Comparison of ENCODE assay signal across 19 cellular contexts in the genomic region with DNA sequence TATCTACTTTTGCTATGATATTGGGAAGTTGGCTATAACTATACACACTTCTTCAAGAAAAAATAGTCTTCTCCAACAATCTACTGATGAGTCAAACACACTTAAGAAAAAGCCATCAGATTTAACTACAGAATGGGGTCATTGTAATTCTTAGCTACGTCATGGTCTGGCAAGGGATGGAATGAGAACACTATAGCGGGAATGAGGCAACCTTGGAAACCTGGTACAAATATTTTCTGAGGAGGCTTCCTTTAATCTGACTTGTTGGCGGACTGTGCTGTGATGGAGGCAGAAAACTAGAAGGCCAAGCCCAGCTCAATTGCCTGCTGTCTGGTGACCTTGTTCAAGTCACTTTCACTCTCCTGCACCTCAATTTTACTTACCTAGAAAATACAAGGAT.
DNase-seq lines count a peak whose midpoint lies in the region; ATAC-seq and TF ChIP-seq lines count a peak whose summit lies in the region.
"Had no signal": no experiment of that assay in that cellular context is flagged by ENCODE, and none has a peak within 500 bp of the region (broad histone marks: within the 10 kb centered on the region; RNA-seq: fewer than 3 reads in every experiment).

No MANE protein-coding gene starts in this region.

- no peak overlapping the region for H2AFZ ChIP-seq in mesenchymal stem cell (ENCODE audit: low read depth, low read length)

- no peak overlapping the region for H2BK12ac ChIP-seq in mesenchymal stem cell (ENCODE audit: low read length in 2 of 2)

- peak; percentile 2 for DNase-seq in AG04449 (ENCODE audit: low read depth, low spot score)
- peak; percentile 42 for DNase-seq in RPMI7951 (ENCODE audit: low read depth)
- peak; percentile 52 to 81 for DNase-seq in cardiac fibroblast (ENCODE audit: low read depth in 2 of 2)
- peak; percentile 50 for DNase-seq in mesenchymal stem cell
- no peak for DNase-seq in activated CD8-positive, alpha-beta memory T cell treated with anti-CD3 and anti-CD28 coated beads for 24 hours
- no peak for DNase-seq in NCI-H146 treated with DMSO at 0.1 percent for 48 hours (lab: John Stamatoyannopoulos, UW; ENCODE audit: unreplicated experiment)
- DNase-seq in CD4-positive, alpha-beta T cell, result no peak
- no peak for DNase-seq in activated CD4-positive, alpha-beta T cell treated with anti-CD3 and anti-CD28 coated beads for 36 hours
- DNase-seq: CD8-positive, alpha-beta memory T cell; DMS79 treated with DMSO at 0.1 percent for 48 hours; GDM1; HCEC 1CT; KBM-7; NCI-H1048; NCI-H526 treated with DMSO at 0.1 percent for 48 hours; NK-92 treated with Interleukin-12 subunit alpha and Interleukin-12 subunit beta, amount 100 ng/mL, for 24 hours; SHP77 treated with DMSO at 0.1 percent for 48 hours had no signal

- ATAC-seq in CD4-positive, alpha-beta T cell (ENCODE audit: poor library complexity), result no peak
- ATAC-seq in activated CD4-positive, alpha-beta T cell treated with anti-CD3 and anti-CD28 coated beads for 36 hours, result no peak

- H2BK15ac ChIP-seq in mesenchymal stem cell (ENCODE audit: low read depth, poor library complexity, severe bottlenecking), result no peak overlapping the region

- H3K14ac ChIP-seq in mesenchymal stem cell (ENCODE audit: low read length in 2 of 2), result no peak overlapping the region

- H3K27ac ChIP-seq in mesenchymal stem cell (ENCODE audit: low read length, poor library complexity, severe bottlenecking), result no peak overlapping the region
- H3K27ac ChIP-seq in CD4-positive, alpha-beta T cell (ENCODE audit: low read depth, low read length), result no peak overlapping the region
- H3K27ac ChIP-seq: BLaER1 had no signal

- no peaks in the 10 kb centered on the region for H3K4me1 Mint-ChIP-seq in CD4-positive, alpha-beta T cell (ENCODE audit: low read depth)
- no peaks in the 10 kb centered on the region for H3K4me1 Mint-ChIP-seq in activated CD4-positive, alpha-beta T cell treated with anti-CD3 and anti-CD28 coated beads for 36 hours
- H3K4me1 Mint-ChIP-seq: CD8-positive, alpha-beta memory T cell had no signal

- CTCF ChIA-PET in AG04449 (lab: Yijun Ruan, JAX), result interaction anchor here (1.0 to 2.9 kb wide), 2 partner anchors 53 to 56 kb away, joined by 3 to 11 read pairs; no protein-coding TSS in a partner anchor
- CTCF ChIA-PET in CD4-positive, alpha-beta T cell (lab: Charles Lee), result no interaction called here
- CTCF ChIA-PET in activated CD4-positive, alpha-beta T cell treated with anti-CD3 and anti-CD28 coated beads for 36 hours (lab: Charles Lee), result interaction anchor here (1.8 kb wide), 1 partner anchor 11 kb away, joined by 5 read pairs; no protein-coding TSS in a partner anchor

- TF ChIP-seq CTCF in AG04449 (IDR thresholded peaks at IDR 0.05; ENCODE audit: insufficient read depth, low read length, missing control alignments), result no peak
- no peak for TF ChIP-seq CTCF in cardiac fibroblast (IDR thresholded peaks at IDR 0.05; ENCODE audit: low read depth, low read length)
- no peak for TF ChIP-seq CTCF in CD4-positive, alpha-beta T cell (IDR thresholded peaks at IDR 0.05)

- no peaks in the 10 kb centered on the region for H3K36me3 Mint-ChIP-seq in CD4-positive, alpha-beta T cell (ENCODE audit: low read depth)
- H3K36me3 Mint-ChIP-seq in activated CD4-positive, alpha-beta T cell treated with anti-CD3 and anti-CD28 coated beads for 36 hours (ENCODE audit: low read depth), result no peaks in the 10 kb centered on the region
- H3K36me3 Mint-ChIP-seq: CD8-positive, alpha-beta memory T cell had no signal

- no peaks in the 10 kb centered on the region for H3K27me3 Mint-ChIP-seq in CD4-positive, alpha-beta T cell
- no peaks in the 10 kb centered on the region for H3K27me3 Mint-ChIP-seq in activated CD4-positive, alpha-beta T cell treated with anti-CD3 and anti-CD28 coated beads for 36 hours
- H3K27me3 Mint-ChIP-seq: CD8-positive, alpha-beta memory T cell had no signal

- H3K36me3 ChIP-seq in mesenchymal stem cell (ENCODE audit: control insufficient read depth in 1 of 2, insufficient read depth in 2 of 2, low read depth in 1 of 2, low read length in 2 of 2), result no peaks in the 10 kb centered on the region
- H3K36me3 ChIP-seq: BLaER1 had no signal

- H2BK120ac ChIP-seq in mesenchymal stem cell (ENCODE audit: low read depth, low read length), result no peak overlapping the region

- POLR2A ChIA-PET in AG04449 (lab: Yijun Ruan, JAX), result interaction anchor here (0.7 kb wide), 1 partner anchor 528 kb away, joined by 3 read pairs; no protein-coding TSS in a partner anchor
- POLR2A ChIA-PET in CD4-positive, alpha-beta T cell (lab: Charles Lee), result no interaction called here
- POLR2A ChIA-PET in activated CD4-positive, alpha-beta T cell treated with anti-CD3 and anti-CD28 coated beads for 36 hours (lab: Charles Lee), result no interaction called here

- H3K4me1 ChIP-seq in mesenchymal stem cell (ENCODE audit: control insufficient read depth, insufficient read depth, low read depth, low read length), result peaks cover 8% of the 10 kb centered on the region

- no peak overlapping the region for H4K8ac ChIP-seq in mesenchymal stem cell (ENCODE audit: low read length)

- no peaks in the 10 kb centered on the region for H3K79me1 ChIP-seq in mesenchymal stem cell (replicated peaks; ENCODE audit: low read length, poor library complexity, severe bottlenecking)

- peaks cover 0 to 1% of the 10 kb centered on the region in 2 experiments for H3K27me3 ChIP-seq in mesenchymal stem cell (ENCODE audit: control insufficient read depth in 1 of 2, insufficient read depth in 1 of 2, low read length in 2 of 2)
- H3K27me3 ChIP-seq in CD4-positive, alpha-beta T cell (ENCODE audit: control insufficient read depth, insufficient read depth, low read length), result no peaks in the 10 kb centered on the region
- H3K27me3 ChIP-seq: BLaER1 had no signal

- H3K4ac ChIP-seq in mesenchymal stem cell (ENCODE audit: low read depth in 1 of 2, low read length in 2 of 2), result no peak overlapping the region

- intact Hi-C loops in CD4-positive, alpha-beta T cell (cut with DNase I, micrococcal nuclease), result no loop called here
- intact Hi-C loops in activated CD4-positive, alpha-beta T cell treated with anti-CD3 and anti-CD28 coated beads for 36 hours (cut with DNase I, micrococcal nuclease), result no loop called here

- H3K9me3 Mint-ChIP-seq in CD4-positive, alpha-beta T cell, result peaks cover 11% of the 10 kb centered on the region
- peaks cover 12% of the 10 kb centered on the region for H3K9me3 Mint-ChIP-seq in activated CD4-positive, alpha-beta T cell treated with anti-CD3 and anti-CD28 coated beads for 36 hours (ENCODE audit: low read depth)

- H3K4me3 ChIP-seq in AG04449 (ENCODE audit: low read depth, low read length) (no peak overlapping the region), cardiac fibroblast (replicated peaks in 1 of 2; ENCODE audit: low read depth in 2 of 2, low read length in 2 of 2) (no peak overlapping the region), mesenchymal stem cell (ENCODE audit: insufficient read depth in 1 of 2, low read depth in 1 of 2, low read length in 2 of 2) (no peak overlapping the region)
- H3K4me3 ChIP-seq: BLaER1, GM12878 had no signal

- H3K9me3 ChIP-seq in mesenchymal stem cell (ENCODE audit: control insufficient read depth, low read length), result peaks cover 13% of the 10 kb centered on the region
- H3K9me3 ChIP-seq in CD4-positive, alpha-beta T cell (ENCODE audit: control insufficient read depth, low read length), result no peaks in the 10 kb centered on the region
- H3K9me3 ChIP-seq: BLaER1 had no signal

- no peak overlapping the region for H3K23ac ChIP-seq in mesenchymal stem cell (ENCODE audit: low read length in 2 of 2)

- H2AK5ac ChIP-seq in mesenchymal stem cell (ENCODE audit: low read length, severe bottlenecking), result peak overlapping the region; percentile 56

- WGBS in mesenchymal stem cell, result 96% methylated on average over 3 of the region's 3 CpGs

- H2BK5ac ChIP-seq in mesenchymal stem cell (ENCODE audit: low read depth, low read length, poor library complexity, severe bottlenecking), result no peak overlapping the region

- H4K91ac ChIP-seq in mesenchymal stem cell (ENCODE audit: low read length), result no peak overlapping the region

- no peak overlapping the region for H3K27ac Mint-ChIP-seq in CD4-positive, alpha-beta T cell
- no peak overlapping the region for H3K27ac Mint-ChIP-seq in activated CD4-positive, alpha-beta T cell treated with anti-CD3 and anti-CD28 coated beads for 36 hours
- H3K27ac Mint-ChIP-seq: CD8-positive, alpha-beta memory T cell had no signal

- no peak overlapping the region for H3K9ac ChIP-seq in mesenchymal stem cell (ENCODE audit: low read length)
- H3K9ac ChIP-seq: BLaER1 had no signal

- no peak overlapping the region for H3K18ac ChIP-seq in mesenchymal stem cell (ENCODE audit: low read depth in 1 of 2, low read length in 2 of 2)

- no peak overlapping the region for H3K4me2 ChIP-seq in mesenchymal stem cell (ENCODE audit: low read length, poor library complexity, severe bottlenecking)
- H3K4me2 ChIP-seq: BLaER1 had no signal

- H3K4me3 Mint-ChIP-seq in CD4-positive, alpha-beta T cell, result no peak overlapping the region
- H3K4me3 Mint-ChIP-seq in activated CD4-positive, alpha-beta T cell treated with anti-CD3 and anti-CD28 coated beads for 36 hours, result no peak overlapping the region
- H3K4me3 Mint-ChIP-seq: CD8-positive, alpha-beta memory T cell had no signal

Comparison
In these comparisons a context has a peak if more than half of its experiments do, and no peak if none do; other contexts are left out.
1. DNase-seq: peak in AG04449 (single experiment), RPMI7951 (single experiment), cardiac fibroblast (2 of 2) and mesenchymal stem cell (single experiment); none in activated CD8-positive, alpha-beta memory T cell treated with anti-CD3 and anti-CD28 coated beads for 24 hours (single experiment), NCI-H146 treated with DMSO at 0.1 percent for 48 hours (single experiment), CD4-positive, alpha-beta T cell (0 of 10) and activated CD4-positive, alpha-beta T cell treated with anti-CD3 and anti-CD28 coated beads for 36 hours (single experiment).